Comparison of ENCODE assay signal across 23 cellular contexts in genomic region chr11:109929308-109929707, GRCh38.
"Had no signal": no experiment of that assay in that cellular context is flagged by ENCODE, and none has a peak within 500 bp of the region (broad histone marks: within the 10 kb centered on the region; RNA-seq: fewer than 3 reads in every experiment).

No MANE protein-coding gene starts in this region.

- DNase-seq: IMR-90; Karpas-422; KG1; MM.1S; NCI-H1105; NCI-H1417; NCI-H1436 treated with DMSO at 0.1 percent for 48 hours; NCI-H1694; NCI-H187 treated with DMSO at 0.1 percent for 48 hours; NCI-H2029 treated with DMSO at 0.1 percent for 48 hours; NCI-H2171 treated with DMSO at 0.1 percent for 48 hours; NCI-H510A; NCI-H524 treated with DMSO at 0.1 percent for 48 hours; NCI-H69; NCI-H774; NK-92 treated with Interleukin-12 subunit alpha and Interleukin-12 subunit beta, amount 100 ng/mL, for 24 hours; PC-3; SHP77; SK-N-SH; SW 1271 had no signal

- H3K9me3 ChIP-seq: SK-N-SH had no signal

- H3K27ac ChIP-seq: RWPE1 had no signal

- ATAC-seq: HepG2, Panc1, PC-3 had no signal
